ENCODE assay signal across 21 cellular contexts in the genomic region with DNA sequence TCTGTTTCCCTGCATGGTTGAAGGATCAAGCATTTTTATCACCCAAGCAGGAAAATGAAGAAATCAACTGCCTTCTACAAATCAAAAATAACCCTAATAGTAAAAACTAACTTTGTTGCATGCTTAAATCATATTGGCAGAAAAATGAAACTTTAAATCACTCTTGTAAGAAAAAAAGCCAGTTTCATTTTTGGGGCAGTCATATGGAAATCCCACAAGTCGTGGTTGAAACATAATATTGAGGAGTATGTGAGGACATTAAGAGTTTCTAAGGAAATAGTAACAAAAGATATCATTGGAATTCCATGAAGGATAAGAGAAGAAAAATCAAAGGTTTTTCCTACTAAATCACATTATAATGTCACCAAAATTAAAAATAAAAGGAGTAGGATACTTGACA. TPM values are rescaled to one million over a fixed set of nuclear protein-coding genes. Genes with fewer than 3 reads are reported as not detected.
DNase-seq lines count a peak whose midpoint lies in the region; ATAC-seq, FAIRE-seq and TF ChIP-seq lines count a peak whose summit lies in the region.
"Had no signal": no experiment of that assay in that cellular context is flagged by ENCODE, and none has a peak within 500 bp of the region (broad histone marks: within the 10 kb centered on the region; RNA-seq: fewer than 3 reads in every experiment).

No MANE protein-coding gene starts in this region.

- peaks cover 19% of the 10 kb centered on the region; the same call in 1 of the 2 replicates for H3F3A ChIP-seq in SU-DHL-6 (ENCODE audit: insufficient read depth)
- no peaks in the 10 kb centered on the region for H3F3A ChIP-seq in PC-3 (ENCODE audit: low read length, unreplicated experiment)

- CTCF ChIA-PET in PC-3 (lab: Charles Lee): no interaction called here

- no peak for TF ChIP-seq POLR2A in GM12891 (IDR thresholded peaks at IDR 0.05; ENCODE audit: low read depth, low read length)

- H3K27me3 ChIP-seq in SU-DHL-6 (ENCODE audit: low read length) (no peaks in the 10 kb centered on the region), PC-3 (ENCODE audit: low read length) (no peaks in the 10 kb centered on the region)
- H3K27me3 ChIP-seq: SJSA1 had no signal

- peak overlapping the region; percentile 56 for H3K4me2 ChIP-seq in SU-DHL-6 (ENCODE audit: low read depth, low read length, poor library complexity, severe bottlenecking)
- no peak overlapping the region for H3K4me2 ChIP-seq in PC-3 (ENCODE audit: low read length)

- DNase-seq in GM12891 (ENCODE audit: insufficient read length, low spot score) (no peak), memory B cell (ENCODE audit: low spot score in 2 of 2) (no peak), foreskin fibroblast (no peak), NCI-H2081 treated with DMSO at 0.1 percent for 48 hours (lab: John Stamatoyannopoulos, UW) (no peak), PC-3 (no peak), HK-2 (ENCODE audit: unreplicated experiment) (no peak)
- DNase-seq: activated CD4-positive, alpha-beta T cell treated with anti-CD3 and anti-CD28 coated beads for 48 hours; activated naive CD8-positive, alpha-beta T cell treated with anti-CD3 and anti-CD28 coated beads for 36 hours; activated T-cell treated with anti-CD3 and anti-CD28 coated beads for 4 hours; GF-D8; immature natural killer cell; NCI-H1417 treated with DMSO at 0.1 percent for 48 hours; NCI-H2227 treated with DMSO at 0.1 percent for 48 hours; stimulated activated naive CD8-positive, alpha-beta T cell treated with anti-CD3 and anti-CD28 coated beads, Interleukin-15, amount 100 ng/mL, for 72 hours; T1000 had no signal

- H3K9ac ChIP-seq in SU-DHL-6 (ENCODE audit: low read length) (0 out of 2 replicates have a peak overlapping the region, but pooled peaks have one; percentile 5), PC-3 (ENCODE audit: low read length) (no peak overlapping the region)

- BruUV-seq in PC-3 (replicated peaks; lab: Mats Ljungman, UMichigan): no TSS peak

- peak; percentile 64 for FAIRE-seq in GM12891 (lab: Jason Lieb, UNC)
- FAIRE-seq: urothelium cell line had no signal

- no peak for TF ChIP-seq CTCF in SU-DHL-6 (IDR thresholded peaks at IDR 0.05; ENCODE audit: insufficient read depth, low read length, poor library complexity, severe bottlenecking)
- TF ChIP-seq CTCF in foreskin fibroblast (IDR thresholded peaks at IDR 0.05; ENCODE audit: low read depth, low read length): no peak
- TF ChIP-seq CTCF in PC-3 (conservative IDR thresholded peaks at IDR 0.05; ENCODE audit: low read depth, low read length): no peak

- H3K27me3 Mint-ChIP-seq in memory B cell: no peaks in the 10 kb centered on the region
- H3K27me3 Mint-ChIP-seq: activated naive CD8-positive, alpha-beta T cell treated with anti-CD3 and anti-CD28 coated beads for 36 hours; stimulated activated naive CD8-positive, alpha-beta T cell treated with anti-CD3 and anti-CD28 coated beads, Interleukin-15, amount 100 ng/mL, for 72 hours had no signal

- no peaks in the 10 kb centered on the region for H3K9me3 Mint-ChIP-seq in memory B cell
- H3K9me3 Mint-ChIP-seq: activated naive CD8-positive, alpha-beta T cell treated with anti-CD3 and anti-CD28 coated beads for 36 hours; central memory CD8-positive, alpha-beta T cell; immature natural killer cell; neural crest cell; stimulated activated naive CD8-positive, alpha-beta T cell treated with anti-CD3 and anti-CD28 coated beads, Interleukin-15, amount 100 ng/mL, for 72 hours had no signal

- H3K27ac Mint-ChIP-seq in memory B cell: no peak overlapping the region
- H3K27ac Mint-ChIP-seq: activated naive CD8-positive, alpha-beta T cell treated with anti-CD3 and anti-CD28 coated beads for 36 hours; stimulated activated naive CD8-positive, alpha-beta T cell treated with anti-CD3 and anti-CD28 coated beads, Interleukin-15, amount 100 ng/mL, for 72 hours had no signal

- POLR2A ChIA-PET in PC-3 (lab: Charles Lee; ENCODE audit: unreplicated experiment): no interaction called here

- H4K20me1 ChIP-seq in SU-DHL-6 (ENCODE audit: low read depth, low read length) (peaks cover 8% of the 10 kb centered on the region; the same call in 1 of the 2 replicates), PC-3 (ENCODE audit: low read length) (no peaks in the 10 kb centered on the region)

- intact Hi-C loops in PC-3 (cut with micrococcal nuclease): no loop called here

- H3K4me1 ChIP-seq in PC-3 (ENCODE audit: insufficient read depth, low read length): no peaks in the 10 kb centered on the region
- H3K4me1 ChIP-seq: SJSA1 had no signal

- H3K79me2 ChIP-seq in SU-DHL-6 (ENCODE audit: insufficient read depth, low read length): peaks cover 99% of the 10 kb centered on the region
- H3K79me2 ChIP-seq in PC-3 (ENCODE audit: low read length): peaks cover 12% of the 10 kb centered on the region; the same call in 1 of the 2 replicates

- no peak overlapping the region for H2AFZ ChIP-seq in SU-DHL-6 (ENCODE audit: low read depth, low read length, severe bottlenecking)
- no peak overlapping the region for H2AFZ ChIP-seq in PC-3 (ENCODE audit: low read length)

- peak overlapping the region; percentile 34 for H3K4me3 Mint-ChIP-seq in memory B cell
- H3K4me3 Mint-ChIP-seq: activated naive CD8-positive, alpha-beta T cell treated with anti-CD3 and anti-CD28 coated beads for 36 hours; central memory CD8-positive, alpha-beta T cell; immature natural killer cell; neural crest cell had no signal

- no peaks in the 10 kb centered on the region for H3K9me2 ChIP-seq in SU-DHL-6 (replicated peaks; ENCODE audit: insufficient read depth, low read length)
- H3K9me2 ChIP-seq in PC-3 (replicated peaks; ENCODE audit: low read length): no peaks in the 10 kb centered on the region

- peaks cover 20% of the 10 kb centered on the region for H3K4me1 Mint-ChIP-seq in memory B cell
- H3K4me1 Mint-ChIP-seq: central memory CD8-positive, alpha-beta T cell; neural crest cell had no signal

- no peaks in the 10 kb centered on the region for H3K9me3 ChIP-seq in SU-DHL-6 (ENCODE audit: insufficient read depth, low read length)
- H3K9me3 ChIP-seq in PC-3 (ENCODE audit: low read length): no peaks in the 10 kb centered on the region
- H3K9me3 ChIP-seq: SJSA1 had no signal

- H3K36me3 ChIP-seq in SU-DHL-6 (ENCODE audit: low read length) (no peaks in the 10 kb centered on the region), PC-3 (ENCODE audit: low read depth, low read length) (no peaks in the 10 kb centered on the region)
- H3K36me3 ChIP-seq: SJSA1 had no signal

- peaks cover 5% of the 10 kb centered on the region for H3K36me3 Mint-ChIP-seq in memory B cell

- H3K4me3 ChIP-seq in SU-DHL-6 (ENCODE audit: insufficient read depth, low read length, poor library complexity, severe bottlenecking) (no peak overlapping the region), foreskin fibroblast (ENCODE audit: low read depth in 1 of 2, low read length in 2 of 2) (no peak overlapping the region), PC-3 (ENCODE audit: low read length) (no peak overlapping the region)
- H3K4me3 ChIP-seq: SJSA1 had no signal

- ATAC-seq in HG02885 (IDR thresholded peaks at IDR 0.05; ENCODE audit: poor library complexity, unreplicated experiment) (peak; percentile 53), memory B cell (ENCODE audit: low read depth) (no peak), PC-3 (no peak)
- ATAC-seq: stimulated activated naive CD8-positive, alpha-beta T cell treated with anti-CD3 and anti-CD28 coated beads, Interleukin-15, amount 100 ng/mL, for 72 hours had no signal

- peak overlapping the region; percentile 55 for H3K27ac ChIP-seq in SU-DHL-6 (ENCODE audit: low read depth, low read length)
- no peak overlapping the region for H3K27ac ChIP-seq in PC-3 (ENCODE audit: low read length)
- H3K27ac ChIP-seq: SJSA1 had no signal

TF ChIP-seq in GM12891, 5 proteins besides CTCF, POLR2A, EP300 and RAD21:
- no peak for TF ChIP-seq TAF1 (IDR thresholded peaks at IDR 0.05; ENCODE audit: low read depth, low read length)

RNA-seq across cellular contexts. Expression of a gene that starts 8.3 kb away (rescaled TPM):
- polyA plus RNA-seq in GM12891 (2012; ENCODE audit: low read depth, missing spikeins): 13.7 TPM
- 3.9 and 10.4 TPM in 2 replicates for total RNA-seq in PC-3 (2014; rRNA removed)
